In the genomic region with DNA sequence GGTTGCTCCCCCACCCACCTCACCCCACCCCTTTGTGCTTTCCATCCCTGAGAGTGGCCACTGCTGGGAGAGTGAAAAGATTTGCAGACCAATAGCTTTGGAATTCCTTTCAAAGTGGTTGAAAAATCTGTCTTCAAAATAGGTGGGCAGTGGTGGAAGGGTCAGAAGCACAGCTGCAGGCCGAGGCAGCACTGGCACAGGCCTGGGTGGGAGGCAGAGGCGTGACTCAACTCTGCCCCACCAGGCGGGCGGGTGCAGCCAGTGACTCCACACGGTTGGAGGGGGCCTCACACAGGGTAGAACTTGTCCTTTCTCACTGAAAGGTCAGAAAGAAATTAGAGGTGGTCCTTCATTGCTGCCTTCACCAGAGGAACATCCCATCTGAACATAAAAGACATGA, we compare ENCODE assay signal across 20 cellular contexts.
DNase-seq lines count a peak whose midpoint lies in the region; ATAC-seq, FAIRE-seq and TF ChIP-seq lines count a peak whose summit lies in the region.
"Had no signal": no experiment of that assay in that cellular context is flagged by ENCODE, and none has a peak within 500 bp of the region (broad histone marks: within the 10 kb centered on the region; RNA-seq: fewer than 3 reads in every experiment).

No MANE protein-coding gene starts in this region.

- in situ Hi-C loops in GM12878 (cut with MboI) = no loop called here

- ATAC-seq in GM12878 (peak; percentile 74), GM19324 (IDR thresholded peaks at IDR 0.05; ENCODE audit: low FRiP score, unreplicated experiment) (no peak), GM21717 (IDR thresholded peaks at IDR 0.05; ENCODE audit: unreplicated experiment) (no peak)
- ATAC-seq: activated CD8-positive, alpha-beta memory T cell treated with anti-CD3 and anti-CD28 coated beads, Interleukin-2, amount 10 ng/mL, durations not matched to agents 7 days and 5 days had no signal

- no peak for TF ChIP-seq RAD21 in GM12878 (IDR thresholded peaks at IDR 0.05; ENCODE audit: insufficient read depth, low read depth, low read length)

- H3F3A ChIP-seq in DOHH2 (ENCODE audit: control insufficient read depth, insufficient read depth) = no peaks in the 10 kb centered on the region

- H3K4me2 ChIP-seq in DOHH2 (ENCODE audit: low read length) (no peak overlapping the region), GM12878 (ENCODE audit: control insufficient read depth, insufficient read depth) (no peak overlapping the region)
- H3K4me2 ChIP-seq: KMS-11 had no signal

- no peak for TF ChIP-seq EP300 in GM12878 (IDR thresholded peaks at IDR 0.05; ENCODE audit: borderline replicate concordance in 1 of 2, control insufficient read depth in 1 of 2, low read depth in 2 of 2, low read length in 2 of 2)

- no peak overlapping the region for H3K4me3 ChIP-seq in DOHH2 (ENCODE audit: low read length)
- no peak overlapping the region for H3K4me3 ChIP-seq in HUES48 (ENCODE audit: low read depth, low read length)
- no peak overlapping the region for H3K4me3 ChIP-seq in GM12878
- H3K4me3 ChIP-seq in kidney (ENCODE audit: low read length in 2 of 2) = no peak overlapping the region
- H3K4me3 ChIP-seq: cardiac muscle cell, vagina had no signal

- no peaks in the 10 kb centered on the region for H3K9me3 ChIP-seq in DOHH2 (ENCODE audit: control insufficient read depth, insufficient read depth, low read length)
- no peaks in the 10 kb centered on the region for H3K9me3 ChIP-seq in HUES48 (ENCODE audit: control insufficient read depth, insufficient read depth, low read length)
- no peaks in the 10 kb centered on the region for H3K9me3 ChIP-seq in GM12878 (replicated peaks; ENCODE audit: control insufficient read depth, insufficient read depth, low read length)
- H3K9me3 ChIP-seq in kidney (ENCODE audit: control insufficient read depth in 1 of 2, low read length in 2 of 2) = no peaks in the 10 kb centered on the region
- H3K9me3 ChIP-seq: vagina had no signal

- RAD21 ChIA-PET in GM12878 (lab: Charles Lee; ENCODE audit: unreplicated experiment) = interaction anchor here (1.4 kb wide), 1 partner anchor 10 kb away, joined by 5 read pairs; no protein-coding TSS in a partner anchor

- H3K9ac ChIP-seq in HUES48 (ENCODE audit: low read depth, low read length) = no peak overlapping the region
- no peak overlapping the region for H3K9ac ChIP-seq in GM12878 (ENCODE audit: control insufficient read depth, insufficient read depth, low read length)
- no peak overlapping the region for H3K9ac ChIP-seq in kidney (ENCODE audit: low read length in 2 of 2)
- H3K9ac ChIP-seq: KMS-11 had no signal

- peaks cover 16% of the 10 kb centered on the region for H3K4me1 ChIP-seq in DOHH2 (ENCODE audit: control insufficient read depth, low read length)
- peaks cover 58% of the 10 kb centered on the region for H3K4me1 ChIP-seq in HUES48 (ENCODE audit: control insufficient read depth, insufficient read depth, low read length)
- no peaks in the 10 kb centered on the region for H3K4me1 ChIP-seq in GM12878 (ENCODE audit: control insufficient read depth, insufficient read depth, low read length)
- peaks cover 0 to 4% of the 10 kb centered on the region in 2 donors for H3K4me1 ChIP-seq in kidney (ENCODE audit: control insufficient read depth in 1 of 2, insufficient read depth in 1 of 2, low read depth in 1 of 2, low read length in 2 of 2)

- CTCF ChIA-PET in GM12878 (lab: Yijun Ruan, JAX) = interaction anchor here (0.6 kb wide), 1 partner anchor 438 kb away, joined by 4 read pairs; no protein-coding TSS in a partner anchor

- FAIRE-seq in GM12878 (lab: Jason Lieb, UNC) (no peak), kidney (lab: Jason Lieb, UNC) (no peak)

- no peak overlapping the region for H2AFZ ChIP-seq in GM12878 (ENCODE audit: control insufficient read depth, low read depth, low read length)

- TF ChIP-seq CTCF in DOHH2 (IDR thresholded peaks at IDR 0.05; ENCODE audit: low read depth, low read length, poor library complexity, severe bottlenecking) (peak; percentile 20), GM12878 (IDR thresholded peaks at IDR 0.05 in 2 of 3, conservative IDR thresholded peaks at IDR 0.05 in 1 of 3; ENCODE audit: control insufficient read depth in 2 of 3, extremely low read depth in 1 of 3, insufficient read depth in 1 of 3, low read depth in 3 of 3, low read length in 3 of 3) (no peak), kidney (IDR thresholded peaks at IDR 0.05; ENCODE audit: borderline replicate concordance, extremely low read depth, insufficient read depth) (no peak)

- H4K20me1 ChIP-seq in DOHH2 (ENCODE audit: control insufficient read depth, insufficient read depth, low read depth, low read length) = no peaks in the 10 kb centered on the region
- no peaks in the 10 kb centered on the region for H4K20me1 ChIP-seq in GM12878 (ENCODE audit: control insufficient read depth, insufficient read depth)

- 50% methylated on average over 5 of the region's 5 CpGs for WGBS in GM12878 (ENCODE audit: insufficient coverage, insufficient replicate concordance, low lambda C conversion rate, missing lambda C conversion rate)

- POLR2A ChIA-PET in GM12878 (lab: Charles Lee) = interaction anchor here (0.6 kb wide), 1 partner anchor 1372 kb away, joined by 4 read pairs; no protein-coding TSS in a partner anchor

- DNase-seq in GM12878 (ENCODE audit: low read depth, low spot score) (no peak), kidney (peak; percentile 66), NCI-H1694 treated with DMSO at 0.1 percent for 48 hours (lab: John Stamatoyannopoulos, UW) (no peak), ureter (ENCODE audit: low spot score) (no peak)
- DNase-seq: activated CD4-positive, alpha-beta T cell treated with anti-CD3 and anti-CD28 coated beads, Interleukin-2, amount 10 ng/mL, durations not matched to agents 7 days and 5 days; activated CD8-positive, alpha-beta memory T cell treated with anti-CD3 and anti-CD28 coated beads, Interleukin-2, amount 10 ng/mL, durations not matched to agents 7 days and 5 days; activated naive CD4-positive, alpha-beta T cell treated with anti-CD3 and anti-CD28 coated beads, Interleukin-2, amount 10 ng/mL, durations not matched to agents 7 days and 5 days; DMS53; GF-D8; HFFc6; NCI-H187 treated with DMSO at 0.1 percent for 48 hours; NCI-H526 had no signal

- no TSS peak for BruUV-seq in GM12878 (replicated peaks; lab: Mats Ljungman, UMichigan)

- intact Hi-C loops in GM12878 (cut with micrococcal nuclease; ENCODE audit: unreplicated experiment) (no loop called here), kidney (cut with DNase I) (no loop called here)

- no peaks in the 10 kb centered on the region for H3K27me3 ChIP-seq in DOHH2 (ENCODE audit: control insufficient read depth, low read length)
- H3K27me3 ChIP-seq in HUES48 (ENCODE audit: control insufficient read depth, insufficient read depth, low read length) = peaks cover 37% of the 10 kb centered on the region
- no peaks in the 10 kb centered on the region for H3K27me3 ChIP-seq in GM12878 (replicated peaks in 1 of 2; ENCODE audit: control insufficient read depth in 2 of 2, insufficient read depth in 2 of 2, low read length in 1 of 2)
- H3K27me3 ChIP-seq: cardiac muscle cell, vagina had no signal

- H3K27ac ChIP-seq in DOHH2 (ENCODE audit: low read depth, low read length) (no peak overlapping the region), HUES48 (ENCODE audit: low read depth, low read length) (peak overlapping the region; percentile 9), GM12878 (ENCODE audit: control insufficient read depth, insufficient read depth) (no peak overlapping the region), kidney (ENCODE audit: low read depth in 2 of 2, low read length in 2 of 2) (no peak overlapping the region)
- H3K27ac ChIP-seq: cardiac muscle cell, KMS-11, vagina, VCaP had no signal

- no peaks in the 10 kb centered on the region for H3K9me2 ChIP-seq in DOHH2 (replicated peaks; ENCODE audit: control insufficient read depth, low read length)

- H3K36me3 ChIP-seq in DOHH2 (ENCODE audit: control insufficient read depth, low read length) = no peaks in the 10 kb centered on the region
- H3K36me3 ChIP-seq in HUES48 (ENCODE audit: control insufficient read depth, insufficient read depth, low read length) = no peaks in the 10 kb centered on the region
- no peaks in the 10 kb centered on the region for H3K36me3 ChIP-seq in GM12878 (ENCODE audit: control insufficient read depth in 2 of 2, insufficient read depth in 2 of 2, low read length in 1 of 2)
- H3K36me3 ChIP-seq in kidney (ENCODE audit: control insufficient read depth in 1 of 2, insufficient read depth in 2 of 2, low read length in 2 of 2) = no peaks in the 10 kb centered on the region
- H3K36me3 ChIP-seq: cardiac muscle cell, vagina had no signal

- H3K79me2 ChIP-seq in DOHH2 (ENCODE audit: control insufficient read depth, low read length) = no peaks in the 10 kb centered on the region
- no peaks in the 10 kb centered on the region for H3K79me2 ChIP-seq in GM12878 (ENCODE audit: control insufficient read depth, insufficient read depth, low read length)

- SMC1A ChIA-PET in GM12878 (lab: Charles Lee; ENCODE audit: uncharacterized antibody, unreplicated experiment) = interaction anchor here (0.8 kb wide), 1 partner anchor 54 kb away, joined by 3 read pairs; no protein-coding TSS in a partner anchor

- TF ChIP-seq POLR2A in GM12878 (IDR thresholded peaks at IDR 0.05; ENCODE audit: low read depth, low read length) = no peak

TF ChIP-seq in GM12878, 131 proteins besides CTCF, POLR2A, EP300 and RAD21 (continues in another document):
- TF ChIP-seq, protein P1, sequence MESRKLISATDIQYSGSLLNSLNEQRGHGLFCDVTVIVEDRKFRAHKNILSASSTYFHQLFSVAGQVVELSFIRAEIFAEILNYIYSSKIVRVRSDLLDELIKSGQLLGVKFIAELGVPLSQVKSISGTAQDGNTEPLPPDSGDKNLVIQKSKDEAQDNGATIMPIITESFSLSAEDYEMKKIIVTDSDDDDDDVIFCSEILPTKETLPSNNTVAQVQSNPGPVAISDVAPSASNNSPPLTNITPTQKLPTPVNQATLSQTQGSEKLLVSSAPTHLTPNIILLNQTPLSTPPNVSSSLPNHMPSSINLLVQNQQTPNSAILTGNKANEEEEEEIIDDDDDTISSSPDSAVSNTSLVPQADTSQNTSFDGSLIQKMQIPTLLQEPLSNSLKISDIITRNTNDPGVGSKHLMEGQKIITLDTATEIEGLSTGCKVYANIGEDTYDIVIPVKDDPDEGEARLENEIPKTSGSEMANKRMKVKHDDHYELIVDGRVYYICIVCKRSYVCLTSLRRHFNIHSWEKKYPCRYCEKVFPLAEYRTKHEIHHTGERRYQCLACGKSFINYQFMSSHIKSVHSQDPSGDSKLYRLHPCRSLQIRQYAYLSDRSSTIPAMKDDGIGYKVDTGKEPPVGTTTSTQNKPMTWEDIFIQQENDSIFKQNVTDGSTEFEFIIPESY (IDR thresholded peaks at IDR 0.05) = no peak
